In genomic region chr9:130243015-130243881, GRCh38 we compare ENCODE assay signal across 8 cellular contexts. TPM values are rescaled to one million over a fixed set of nuclear protein-coding genes. Genes with fewer than 3 reads are reported as not detected.
DNase-seq lines count a peak whose midpoint lies in the region; ATAC-seq and TF ChIP-seq lines count a peak whose summit lies in the region.

No MANE protein-coding gene starts in this region.

- H3K9me3 Mint-ChIP-seq in activated T-helper 2 cell treated with anti-CD3 and anti-CD28 coated beads, Interferon-gamma antibody, Interleukin-2, Interleukin-4, amounts not matched to agents 10 μg/mL and 5 μg/mL and 100 μg/mL, durations not matched to agents 14 hours and 24 hours and 36 hours: no peaks in the 10 kb centered on the region

- peak overlapping the region; percentile 87 for H3K4me2 ChIP-seq in osteoblast (ENCODE audit: insufficient read depth, low read length)

- peak; percentile 49 for ATAC-seq in RWPE2 (ENCODE audit: low read depth)
- no peak for ATAC-seq in GM18519 (IDR thresholded peaks at IDR 0.05; ENCODE audit: low FRiP score, unreplicated experiment)

- H3K27ac ChIP-seq in RWPE2 (ENCODE audit: poor library complexity, severe bottlenecking): no peak overlapping the region
- H3K27ac ChIP-seq in osteoblast (ENCODE audit: low read depth, low read length): no peak overlapping the region
- no peak overlapping the region for H3K27ac ChIP-seq in suprapubic skin

- TF ChIP-seq EP300 in suprapubic skin (IDR thresholded peaks at IDR 0.05): no peak

- WGBS in suprapubic skin: 20% methylated on average over 27 of the region's 35 CpGs

- no peaks in the 10 kb centered on the region for H3K79me2 ChIP-seq in osteoblast (ENCODE audit: insufficient read depth, low read length)

- H3K4me1 ChIP-seq in RWPE2 (ENCODE audit: insufficient read depth, poor library complexity, severe bottlenecking) (no peaks in the 10 kb centered on the region), osteoblast (ENCODE audit: insufficient read depth, low read length) (peaks cover 15% of the 10 kb centered on the region), suprapubic skin (peaks cover 13% of the 10 kb centered on the region)

- peak overlapping the region; percentile 70 for H2AFZ ChIP-seq in osteoblast (ENCODE audit: low read length)

- intact Hi-C loops in activated T-helper 2 cell treated with anti-CD3 and anti-CD28 coated beads, Interferon-gamma antibody, Interleukin-2, Interleukin-4, amounts not matched to agents 10 μg/mL and 5 μg/mL and 100 μg/mL, durations not matched to agents 14 hours and 24 hours and 36 hours (cut with micrococcal nuclease): no loop called here

- TF ChIP-seq CTCF in RWPE2 (IDR thresholded peaks at IDR 0.05; ENCODE audit: poor library complexity, severe bottlenecking): peak; percentile 90
- peak; percentile 85 for TF ChIP-seq CTCF in osteoblast (IDR thresholded peaks at IDR 0.05; ENCODE audit: extremely low read depth, low read depth, low read length)
- peak; percentile 87 to 90 for TF ChIP-seq CTCF in suprapubic skin (IDR thresholded peaks at IDR 0.05)

- H4K20me1 ChIP-seq in osteoblast (ENCODE audit: insufficient read depth, low read length): peaks cover 3% of the 10 kb centered on the region

- DNase-seq in GM03348 (ENCODE audit: low spot score) (peak; percentile 82), HuH-7 (ENCODE audit: low spot score) (peak; percentile 83), RWPE2 (ENCODE audit: low spot score) (no peak), germinal center (ENCODE audit: low spot score) (peak; percentile 71), osteoblast (ENCODE audit: insufficient read length, low spot score, missing footprints) (peak; percentile 89), suprapubic skin (ENCODE audit: low spot score in 2 of 2) (peak; percentile 87 to 89)
- peak; percentile 73 for DNase-seq in activated T-helper 2 cell treated with anti-CD3 and anti-CD28 coated beads, Interferon-gamma antibody, Interleukin-2, Interleukin-4, amounts not matched to agents 10 μg/mL and 5 μg/mL and 100 μg/mL, durations not matched to agents 14 hours and 24 hours and 36 hours (ENCODE audit: low spot score)

- H3K27me3 Mint-ChIP-seq in activated T-helper 2 cell treated with anti-CD3 and anti-CD28 coated beads, Interferon-gamma antibody, Interleukin-2, Interleukin-4, amounts not matched to agents 10 μg/mL and 5 μg/mL and 100 μg/mL, durations not matched to agents 14 hours and 24 hours and 36 hours (ENCODE audit: low read depth): peaks cover 2% of the 10 kb centered on the region

- H3K27me3 ChIP-seq in RWPE2 (ENCODE audit: insufficient read depth, poor library complexity, severe bottlenecking): no peaks in the 10 kb centered on the region
- H3K27me3 ChIP-seq in osteoblast (ENCODE audit: insufficient read depth, low read length): no peaks in the 10 kb centered on the region
- no peaks in the 10 kb centered on the region for H3K27me3 ChIP-seq in suprapubic skin

- H3K4me3 ChIP-seq in RWPE2 (ENCODE audit: severe bottlenecking) (no peak overlapping the region), osteoblast (ENCODE audit: insufficient read depth, low read length) (peak overlapping the region; percentile 61), suprapubic skin (peak overlapping the region; percentile 11)

- TF ChIP-seq POLR2A in suprapubic skin (IDR thresholded peaks at IDR 0.05): no peak

- no peaks in the 10 kb centered on the region for H3K36me3 Mint-ChIP-seq in activated T-helper 2 cell treated with anti-CD3 and anti-CD28 coated beads, Interferon-gamma antibody, Interleukin-2, Interleukin-4, amounts not matched to agents 10 μg/mL and 5 μg/mL and 100 μg/mL, durations not matched to agents 14 hours and 24 hours and 36 hours (ENCODE audit: low read depth)

- no peaks in the 10 kb centered on the region for H3K9me3 ChIP-seq in RWPE2 (ENCODE audit: severe bottlenecking)
- no peaks in the 10 kb centered on the region for H3K9me3 ChIP-seq in osteoblast (ENCODE audit: low read depth, low read length)
- H3K9me3 ChIP-seq in suprapubic skin: no peaks in the 10 kb centered on the region

- H3K4me1 Mint-ChIP-seq in activated T-helper 2 cell treated with anti-CD3 and anti-CD28 coated beads, Interferon-gamma antibody, Interleukin-2, Interleukin-4, amounts not matched to agents 10 μg/mL and 5 μg/mL and 100 μg/mL, durations not matched to agents 14 hours and 24 hours and 36 hours (ENCODE audit: low read depth): peaks cover 24% of the 10 kb centered on the region

- peak overlapping the region; percentile 17 for H3K4me3 Mint-ChIP-seq in activated T-helper 2 cell treated with anti-CD3 and anti-CD28 coated beads, Interferon-gamma antibody, Interleukin-2, Interleukin-4, amounts not matched to agents 10 μg/mL and 5 μg/mL and 100 μg/mL, durations not matched to agents 14 hours and 24 hours and 36 hours (ENCODE audit: low read depth)

- no peak overlapping the region for H3K27ac Mint-ChIP-seq in activated T-helper 2 cell treated with anti-CD3 and anti-CD28 coated beads, Interferon-gamma antibody, Interleukin-2, Interleukin-4, amounts not matched to agents 10 μg/mL and 5 μg/mL and 100 μg/mL, durations not matched to agents 14 hours and 24 hours and 36 hours

- no peaks in the 10 kb centered on the region for H3K36me3 ChIP-seq in RWPE2 (ENCODE audit: low read depth)
- H3K36me3 ChIP-seq in osteoblast (ENCODE audit: insufficient read depth, low read length): no peaks in the 10 kb centered on the region
- no peaks in the 10 kb centered on the region for H3K36me3 ChIP-seq in suprapubic skin

RNA-seq across cellular contexts. Expression of gene HMCN2, which starts 22.3 kb away (rescaled TPM):
- total RNA-seq in activated T-helper 2 cell treated with anti-CD3 and anti-CD28 coated beads, Interferon-gamma antibody, Interleukin-2, Interleukin-4, amounts not matched to agents 10 μg/mL and 5 μg/mL and 100 μg/mL, durations not matched to agents 14 hours and 24 hours and 36 hours: not detected in 2 replicates
- total RNA-seq in osteoblast (under 0.01 TPM in 2 replicates), suprapubic skin (1 to 10 TPM; 1.3 to 6.3 (median 3.5) TPM)
